In the genomic region with DNA sequence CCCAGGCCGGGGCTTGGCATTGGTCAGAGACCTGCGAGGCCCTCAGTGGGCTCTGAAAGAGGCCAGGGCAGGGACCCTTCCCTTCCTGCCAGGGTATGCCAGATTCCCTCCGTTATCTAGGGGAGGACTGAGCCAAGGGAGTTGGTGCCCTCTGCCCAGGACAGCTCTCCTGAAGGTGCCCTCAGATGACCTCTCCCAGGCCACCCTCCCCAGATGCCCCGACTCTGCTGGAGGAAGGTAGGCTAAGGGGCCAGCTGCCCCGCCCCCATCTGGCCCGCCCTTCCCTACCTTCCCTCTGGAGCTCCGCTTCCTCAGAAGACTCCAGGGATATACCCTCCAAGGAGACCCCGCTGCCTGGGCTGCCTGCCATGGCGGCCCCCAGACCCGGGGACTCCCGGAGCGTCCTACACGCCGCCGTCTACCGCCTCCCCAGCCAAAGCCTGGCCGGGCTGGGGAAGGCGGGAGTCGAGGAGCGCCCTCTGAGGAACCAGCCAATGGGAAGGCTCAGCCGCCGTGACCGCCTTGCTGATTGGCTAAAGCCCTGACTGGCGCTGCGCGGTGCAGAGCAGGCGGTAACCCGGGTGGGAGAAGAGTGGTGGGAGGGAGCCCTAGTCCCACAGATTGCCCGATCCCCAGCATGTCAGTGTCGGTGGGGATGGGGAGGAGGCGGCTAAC, we compare ENCODE assay signal across 8 cellular contexts. TPM values are rescaled to one million over a fixed set of nuclear protein-coding genes. Genes with fewer than 3 reads are reported as not detected.
A peak's percentile ranks its signal among the peaks of the same experiment; 100 is the strongest.
DNase-seq lines count a peak whose midpoint lies in the region; ATAC-seq and TF ChIP-seq lines count a peak whose summit lies in the region.

No MANE protein-coding gene starts in this region.

- no peak overlapping the region for H4K8ac ChIP-seq in neuronal stem cell (ENCODE audit: low read depth, low read length)

- H3K9me3 Mint-ChIP-seq in activated naive CD4-positive, alpha-beta T cell treated with anti-CD3 and anti-CD28 coated beads for 36 hours = no peaks in the 10 kb centered on the region

- H2BK5ac ChIP-seq in neuronal stem cell (ENCODE audit: low read length) = peak overlapping the region; percentile 13

- H3K14ac ChIP-seq in neuronal stem cell (ENCODE audit: low read length) = peak overlapping the region; percentile 83

- no peak overlapping the region for H3K27ac Mint-ChIP-seq in activated naive CD4-positive, alpha-beta T cell treated with anti-CD3 and anti-CD28 coated beads for 36 hours

- peaks cover 0 to 30% (median 0%) of the 10 kb centered on the region in 3 experiments for H3K27me3 ChIP-seq in neuronal stem cell (ENCODE audit: control insufficient read depth in 3 of 3, insufficient read depth in 3 of 3, low read depth in 1 of 3, low read length in 3 of 3)
- H3K27me3 ChIP-seq in stomach smooth muscle (ENCODE audit: control insufficient read depth in 1 of 2, insufficient read depth in 2 of 2, low read length in 2 of 2) = no peaks in the 10 kb centered on the region

- peaks cover 7% of the 10 kb centered on the region for H3K4me1 Mint-ChIP-seq in activated naive CD4-positive, alpha-beta T cell treated with anti-CD3 and anti-CD28 coated beads for 36 hours (ENCODE audit: low read depth)

- TF ChIP-seq CTCF in NB4 (IDR thresholded peaks at IDR 0.05; ENCODE audit: low read depth, low read length) = no peak

- H3K18ac ChIP-seq in neuronal stem cell (ENCODE audit: low read length) = peak overlapping the region; percentile 92

- TF ChIP-seq POLR2A in NB4 (IDR thresholded peaks at IDR 0.05; ENCODE audit: extremely low read depth, insufficient read length) = no peak

- ATAC-seq in GM19035 (IDR thresholded peaks at IDR 0.05; ENCODE audit: unreplicated experiment) = peak; percentile 52

- H2AK5ac ChIP-seq in neuronal stem cell (ENCODE audit: low read depth, low read length) = peak overlapping the region; percentile 5

- peak overlapping the region; percentile 25 for H3K4me3 ChIP-seq in NB4 (ENCODE audit: low read depth, low read length)
- peak overlapping the region; percentile 86 for H3K4me3 ChIP-seq in SK-N-MC
- H3K4me3 ChIP-seq in neuronal stem cell (ENCODE audit: low read length in 2 of 2) = peak overlapping the region; percentile 51 to 76
- H3K4me3 ChIP-seq in stomach smooth muscle (ENCODE audit: low read length in 2 of 2) = peak overlapping the region; percentile 73 to 74

- H3K4me1 ChIP-seq in neuronal stem cell (ENCODE audit: control insufficient read depth in 2 of 2, insufficient read depth in 1 of 2, low read depth in 1 of 2, low read length in 2 of 2) (peaks cover 15 to 32% of the 10 kb centered on the region in 2 donors), stomach smooth muscle (ENCODE audit: control insufficient read depth, insufficient read depth, low read length) (peaks cover 18% of the 10 kb centered on the region)

- no peak overlapping the region for H3K27ac ChIP-seq in SK-N-MC
- H3K27ac ChIP-seq in neuronal stem cell (replicated peaks; ENCODE audit: low read length) = no peak overlapping the region
- no peak overlapping the region for H3K27ac ChIP-seq in stomach smooth muscle (ENCODE audit: low read length)

- intact Hi-C loops in activated naive CD4-positive, alpha-beta T cell treated with anti-CD3 and anti-CD28 coated beads for 36 hours (cut with micrococcal nuclease) = no loop called here

- H3K9ac ChIP-seq in SK-N-MC (ENCODE audit: insufficient read length) = peak overlapping the region; percentile 66
- peak overlapping the region; percentile 82 for H3K9ac ChIP-seq in neuronal stem cell (ENCODE audit: low read depth, low read length, poor library complexity)
- no peak overlapping the region for H3K9ac ChIP-seq in stomach smooth muscle (ENCODE audit: low read length in 2 of 2)

- H3K23ac ChIP-seq in neuronal stem cell (ENCODE audit: low read depth, low read length, poor library complexity) = no peak overlapping the region

- CTCF ChIA-PET in activated naive CD4-positive, alpha-beta T cell treated with anti-CD3 and anti-CD28 coated beads for 36 hours (lab: Charles Lee) = interaction anchor here (1.6 to 2.5 kb wide), 3 partner anchors 10 to 141 kb away, joined by 4 to 11 read pairs (median 9); no protein-coding TSS in a partner anchor

- peaks cover 2% of the 10 kb centered on the region for H3K36me3 Mint-ChIP-seq in activated naive CD4-positive, alpha-beta T cell treated with anti-CD3 and anti-CD28 coated beads for 36 hours (ENCODE audit: low read depth)

- H3K9me3 ChIP-seq in SK-N-MC (ENCODE audit: low read depth, low read length) (no peaks in the 10 kb centered on the region), neuronal stem cell (replicated peaks in 1 of 2; ENCODE audit: control insufficient read depth in 2 of 2, insufficient read depth in 1 of 2, low read depth in 1 of 2, low read length in 2 of 2) (no peaks in the 10 kb centered on the region), stomach smooth muscle (ENCODE audit: control insufficient read depth in 2 of 2, low read length in 2 of 2) (no peaks in the 10 kb centered on the region)

- no peaks in the 10 kb centered on the region for H3K27me3 Mint-ChIP-seq in activated naive CD4-positive, alpha-beta T cell treated with anti-CD3 and anti-CD28 coated beads for 36 hours (ENCODE audit: low read depth)

- H3K4me2 ChIP-seq in neuronal stem cell (ENCODE audit: insufficient read depth, low read length, poor library complexity, severe bottlenecking) = peak overlapping the region; percentile 71

- peaks cover 3% of the 10 kb centered on the region for H3K79me1 ChIP-seq in neuronal stem cell (ENCODE audit: low read depth, low read length)

- H2BK12ac ChIP-seq in neuronal stem cell (ENCODE audit: low read length) = no peak overlapping the region

- DNase-seq in 8988T = peak; percentile 82
- DNase-seq in NB4 (ENCODE audit: low read depth) = peak; percentile 82
- DNase-seq in SK-N-MC (ENCODE audit: low read depth, low spot score) = no peak
- peak; percentile 89 for DNase-seq in activated naive CD4-positive, alpha-beta T cell treated with anti-CD3 and anti-CD28 coated beads for 36 hours
- peak; percentile 77 for DNase-seq in globus pallidus (ENCODE audit: low spot score)
- DNase-seq in neuronal stem cell (ENCODE audit: low spot score) = peak; percentile 89

- peak overlapping the region; percentile 94 for H2AFZ ChIP-seq in neuronal stem cell (ENCODE audit: low read length)

- no peak overlapping the region for H3K4ac ChIP-seq in neuronal stem cell (ENCODE audit: low read length)

- H4K91ac ChIP-seq in neuronal stem cell (ENCODE audit: low read depth, low read length, poor library complexity) = no peak overlapping the region

- H3K36me3 ChIP-seq in SK-N-MC (ENCODE audit: insufficient read depth, low read length) (no peaks in the 10 kb centered on the region), neuronal stem cell (replicated peaks in 1 of 2; ENCODE audit: control insufficient read depth in 2 of 2, insufficient read depth in 2 of 2, low read length in 2 of 2) (peaks cover 0 to 14% of the 10 kb centered on the region in 2 donors), stomach smooth muscle (ENCODE audit: control insufficient read depth in 2 of 2, insufficient read depth in 2 of 2, low read length in 2 of 2) (peaks cover 13 to 14% of the 10 kb centered on the region in 2 donors)

- H2BK15ac ChIP-seq in neuronal stem cell (ENCODE audit: low read length) = no peak overlapping the region

- WGBS in neuronal stem cell (ENCODE audit: extremely low coverage in 2 of 2, insufficient read length in 2 of 2, insufficient replicate concordance in 1 of 2), 2 donors = no CpG with 5 or more reads among the region's 31 CpGs

- H3K4me3 Mint-ChIP-seq in activated naive CD4-positive, alpha-beta T cell treated with anti-CD3 and anti-CD28 coated beads for 36 hours = peak overlapping the region; percentile 79

- H2BK120ac ChIP-seq in neuronal stem cell (ENCODE audit: low read depth, low read length) = no peak overlapping the region

RNA-seq across cellular contexts. Expression of a gene that starts 7.0 kb away (rescaled TPM):
- total RNA-seq in activated naive CD4-positive, alpha-beta T cell treated with anti-CD3 and anti-CD28 coated beads for 36 hours = 1 to 10 TPM; 2.3 to 2.5 TPM
- 13.6 TPM for polyA plus RNA-seq in neuronal stem cell (2013, experiment 1 of 2)
- polyA plus RNA-seq in neuronal stem cell (2013, experiment 2 of 2) = 14.1 TPM

RNA-seq across cellular contexts. Expression of a gene that starts 42.0 kb away (rescaled TPM):
- not detected for total RNA-seq in activated naive CD4-positive, alpha-beta T cell treated with anti-CD3 and anti-CD28 coated beads for 36 hours
- not detected for polyA plus RNA-seq in neuronal stem cell (2013, experiment 1 of 2)
- not detected for polyA plus RNA-seq in neuronal stem cell (2013, experiment 2 of 2)

RNA-seq across cellular contexts. Expression of a gene that starts 53.3 kb away (rescaled TPM):
- not detected for total RNA-seq in activated naive CD4-positive, alpha-beta T cell treated with anti-CD3 and anti-CD28 coated beads for 36 hours
- polyA plus RNA-seq in neuronal stem cell (2013, experiment 1 of 2) = 0.04 TPM
- polyA plus RNA-seq in neuronal stem cell (2013, experiment 2 of 2) = 0.03 TPM

RNA-seq across cellular contexts. Expression of a gene that starts 53.4 kb away (rescaled TPM):
- total RNA-seq in activated naive CD4-positive, alpha-beta T cell treated with anti-CD3 and anti-CD28 coated beads for 36 hours = not detected
- polyA plus RNA-seq in neuronal stem cell (2013, experiment 1 of 2) = 0.70 TPM
- 0.65 TPM for polyA plus RNA-seq in neuronal stem cell (2013, experiment 2 of 2)

Comparison
In these comparisons a context has a peak if more than half of its experiments do, and no peak if none do; other contexts are left out.
1. H3K4me3 ChIP-seq: peak in every context shown above with its lines; median percentile 86 in SK-N-MC; 74 in stomach smooth muscle; 64 in neuronal stem cell; 25 in NB4.
2. H3K9ac ChIP-seq: peak in SK-N-MC (single experiment) and neuronal stem cell (single experiment); none in stomach smooth muscle (0 of 2).